ENCODE assay signal across 16 cellular contexts in the genomic region with DNA sequence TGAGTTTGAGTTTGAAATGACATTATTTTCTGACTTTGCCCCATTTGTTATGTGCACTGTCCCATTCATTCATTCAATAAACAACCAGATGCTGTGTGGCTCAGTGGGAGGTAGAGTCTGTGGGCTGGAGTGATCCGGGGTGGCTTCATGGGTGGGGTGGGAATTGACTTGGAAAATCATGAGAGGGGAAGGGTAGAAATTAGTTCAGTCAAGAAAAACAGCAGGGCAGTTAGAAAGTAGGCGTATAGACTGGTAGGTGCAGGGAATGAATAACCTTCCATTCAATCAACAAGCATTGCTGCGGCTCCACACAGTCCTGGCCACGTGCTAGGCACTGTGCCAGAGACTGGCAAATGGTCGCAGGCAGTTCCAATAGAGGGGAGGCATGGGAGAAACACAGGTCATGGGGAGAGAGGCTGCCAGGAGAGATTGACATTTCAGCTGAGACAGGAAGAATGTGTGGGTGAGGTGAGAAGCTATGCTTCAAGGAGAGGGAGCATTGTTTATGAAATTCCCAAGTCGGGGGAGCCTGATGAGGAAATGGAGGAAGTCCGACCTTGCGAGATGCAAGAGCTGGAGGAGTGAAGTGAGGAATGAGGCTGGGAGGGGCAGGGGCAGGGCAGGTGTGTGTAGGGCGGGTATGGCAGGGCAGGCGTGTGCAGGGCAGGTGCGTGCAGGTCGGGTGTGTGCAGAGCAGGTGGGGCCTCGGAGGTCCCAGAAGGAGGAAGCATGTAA. TPM values are rescaled to one million over a fixed set of nuclear protein-coding genes. Genes with fewer than 3 reads are reported as not detected.
DNase-seq lines count a peak whose midpoint lies in the region; ATAC-seq, FAIRE-seq and TF ChIP-seq lines count a peak whose summit lies in the region.
"Had no signal": no experiment of that assay in that cellular context is flagged by ENCODE, and none has a peak within 500 bp of the region (broad histone marks: within the 10 kb centered on the region; RNA-seq: fewer than 3 reads in every experiment).

No MANE protein-coding gene starts in this region.

- peaks cover 0 to 10% of the 10 kb centered on the region in 2 donors for H3K27me3 Mint-ChIP-seq in stimulated activated naive B cell treated with anti-CD40 and anti-IgM and Interleukin-4, amounts not matched to agents 10 μg/mL and 1 μg/mL and 100 μg/mL, for 72 hours
- H3K27me3 Mint-ChIP-seq in chondrocyte (ENCODE audit: low read depth): peaks cover 9% of the 10 kb centered on the region
- peaks cover 12% of the 10 kb centered on the region for H3K27me3 Mint-ChIP-seq in activated CD4-positive, alpha-beta T cell treated with anti-CD3 and anti-CD28 coated beads for 36 hours

- no peak for ATAC-seq in stimulated activated naive B cell treated with anti-CD40 and anti-IgM and Interleukin-4, amounts not matched to agents 10 μg/mL and 1 μg/mL and 100 μg/mL, for 72 hours (replicated peaks)
- ATAC-seq in HG02938 (IDR thresholded peaks at IDR 0.05; ENCODE audit: unreplicated experiment): no peak
- no peak for ATAC-seq in activated CD4-positive, alpha-beta T cell treated with anti-CD3 and anti-CD28 coated beads for 36 hours
- ATAC-seq: A549; HepG2; naive thymus-derived CD4-positive, alpha-beta T cell had no signal

- H3K27me3 ChIP-seq in bronchial epithelial cell (ENCODE audit: control insufficient read depth, insufficient read depth, low read length): peaks cover 3% of the 10 kb centered on the region

- CTCF ChIA-PET in activated CD4-positive, alpha-beta T cell treated with anti-CD3 and anti-CD28 coated beads for 36 hours (lab: Charles Lee): interaction anchor here (0.8 kb wide), 1 partner anchor 117 kb away, joined by 4 read pairs; no protein-coding TSS in a partner anchor

- peaks cover 0 to 4% of the 10 kb centered on the region in 2 donors for H3K9me3 Mint-ChIP-seq in stimulated activated naive B cell treated with anti-CD40 and anti-IgM and Interleukin-4, amounts not matched to agents 10 μg/mL and 1 μg/mL and 100 μg/mL, for 72 hours
- H3K9me3 Mint-ChIP-seq in chondrocyte (ENCODE audit: low read depth): no peaks in the 10 kb centered on the region
- no peaks in the 10 kb centered on the region for H3K9me3 Mint-ChIP-seq in activated CD4-positive, alpha-beta T cell treated with anti-CD3 and anti-CD28 coated beads for 36 hours (ENCODE audit: low read depth)
- H3K9me3 Mint-ChIP-seq: activated CD4-positive, alpha-beta T cell treated with anti-CD3 and anti-CD28 coated beads, Interleukin-2, amount 10 ng/mL, durations not matched to agents 7 days and 5 days had no signal

- H3K9me3 ChIP-seq in kidney (ENCODE audit: control insufficient read depth in 1 of 2, low read length in 2 of 2): no peaks in the 10 kb centered on the region
- H3K9me3 ChIP-seq: A549 had no signal

- peaks cover 25 to 38% of the 10 kb centered on the region in 2 donors for H3K4me1 Mint-ChIP-seq in stimulated activated naive B cell treated with anti-CD40 and anti-IgM and Interleukin-4, amounts not matched to agents 10 μg/mL and 1 μg/mL and 100 μg/mL, for 72 hours
- peaks cover 2% of the 10 kb centered on the region for H3K4me1 Mint-ChIP-seq in chondrocyte (ENCODE audit: low read depth)
- H3K4me1 Mint-ChIP-seq in activated CD4-positive, alpha-beta T cell treated with anti-CD3 and anti-CD28 coated beads for 36 hours: no peaks in the 10 kb centered on the region
- H3K4me1 Mint-ChIP-seq: activated CD4-positive, alpha-beta T cell treated with anti-CD3 and anti-CD28 coated beads, Interleukin-2, amount 10 ng/mL, durations not matched to agents 7 days and 5 days; brain had no signal

- intact Hi-C loops in kidney (cut with DNase I): no loop called here
- intact Hi-C loops in activated CD4-positive, alpha-beta T cell treated with anti-CD3 and anti-CD28 coated beads for 36 hours (cut with DNase I, micrococcal nuclease): no loop called here

- no peak overlapping the region for H3K9ac ChIP-seq in kidney (ENCODE audit: low read length in 2 of 2)

- peak overlapping the region; percentile 20 for H3K27ac Mint-ChIP-seq in stimulated activated naive B cell treated with anti-CD40 and anti-IgM and Interleukin-4, amounts not matched to agents 10 μg/mL and 1 μg/mL and 100 μg/mL, for 72 hours
- no peak overlapping the region for H3K27ac Mint-ChIP-seq in chondrocyte (ENCODE audit: unreplicated experiment)
- no peak overlapping the region for H3K27ac Mint-ChIP-seq in activated CD4-positive, alpha-beta T cell treated with anti-CD3 and anti-CD28 coated beads for 36 hours
- H3K27ac Mint-ChIP-seq: activated CD4-positive, alpha-beta T cell treated with anti-CD3 and anti-CD28 coated beads, Interleukin-2, amount 10 ng/mL, durations not matched to agents 7 days and 5 days; brain; naive thymus-derived CD4-positive, alpha-beta T cell had no signal

- TF ChIP-seq CTCF in bronchial epithelial cell (IDR thresholded peaks at IDR 0.05; ENCODE audit: insufficient read depth, low read length, severe bottlenecking) (no peak), kidney (IDR thresholded peaks at IDR 0.05; ENCODE audit: borderline replicate concordance, extremely low read depth, insufficient read depth) (no peak), chondrocyte (IDR thresholded peaks at IDR 0.05) (no peak)

- peaks cover 3 to 9% of the 10 kb centered on the region in 2 donors for H3K4me1 ChIP-seq in kidney (ENCODE audit: control insufficient read depth in 1 of 2, insufficient read depth in 1 of 2, low read depth in 1 of 2, low read length in 2 of 2)

- no peaks in the 10 kb centered on the region for H3K36me3 Mint-ChIP-seq in stimulated activated naive B cell treated with anti-CD40 and anti-IgM and Interleukin-4, amounts not matched to agents 10 μg/mL and 1 μg/mL and 100 μg/mL, for 72 hours
- H3K36me3 Mint-ChIP-seq in chondrocyte (ENCODE audit: low read depth): no peaks in the 10 kb centered on the region
- H3K36me3 Mint-ChIP-seq in activated CD4-positive, alpha-beta T cell treated with anti-CD3 and anti-CD28 coated beads for 36 hours (ENCODE audit: low read depth): no peaks in the 10 kb centered on the region
- H3K36me3 Mint-ChIP-seq: brain had no signal

- no peak overlapping the region for H3K27ac ChIP-seq in kidney (ENCODE audit: low read depth in 2 of 2, low read length in 2 of 2)
- H3K27ac ChIP-seq: A549 had no signal

- H3K36me3 ChIP-seq in bronchial epithelial cell (ENCODE audit: control insufficient read depth, insufficient read depth, low read length): no peaks in the 10 kb centered on the region
- no peaks in the 10 kb centered on the region for H3K36me3 ChIP-seq in kidney (ENCODE audit: control insufficient read depth in 1 of 2, insufficient read depth in 2 of 2, low read length in 2 of 2)

- H3K4me3 ChIP-seq in bronchial epithelial cell (ENCODE audit: low read depth, low read length): no peak overlapping the region
- H3K4me3 ChIP-seq in kidney (ENCODE audit: low read length in 2 of 2): no peak overlapping the region
- H3K4me3 ChIP-seq: A549, smooth muscle cell had no signal

- POLR2A ChIA-PET in activated CD4-positive, alpha-beta T cell treated with anti-CD3 and anti-CD28 coated beads for 36 hours (lab: Charles Lee): interaction anchor here (0.6 kb wide), 1 partner anchor 186 kb away, joined by 3 read pairs; no protein-coding TSS in a partner anchor

- FAIRE-seq in bronchial epithelial cell (lab: Jason Lieb, UNC): no peak
- FAIRE-seq in kidney (lab: Jason Lieb, UNC): no peak
- FAIRE-seq: A549, endometrium, HepG2 had no signal

- peak; percentile 2 for DNase-seq in NCI-H2171 treated with DMSO at 0.1 percent for 48 hours (lab: John Stamatoyannopoulos, UW)
- no peak for DNase-seq in NCI-H2171 (lab: John Stamatoyannopoulos, UW)
- peak; percentile 79 for DNase-seq in bronchial epithelial cell (ENCODE audit: low read depth)
- DNase-seq in kidney: peak; percentile 78
- DNase-seq in stimulated activated naive B cell treated with anti-CD40 and anti-IgM and Interleukin-4, amounts not matched to agents 10 μg/mL and 1 μg/mL and 100 μg/mL, for 72 hours: no peak
- no peak for DNase-seq in chondrocyte (ENCODE audit: low spot score)
- DNase-seq in activated CD4-positive, alpha-beta T cell treated with anti-CD3 and anti-CD28 coated beads for 36 hours: no peak
- DNase-seq: activated CD4-positive, alpha-beta T cell treated with anti-CD3 and anti-CD28 coated beads, Interleukin-2, amount 10 ng/mL, durations not matched to agents 7 days and 5 days; naive thymus-derived CD4-positive, alpha-beta T cell; NCI-H146 had no signal

- no peak overlapping the region for H3K4me3 Mint-ChIP-seq in stimulated activated naive B cell treated with anti-CD40 and anti-IgM and Interleukin-4, amounts not matched to agents 10 μg/mL and 1 μg/mL and 100 μg/mL, for 72 hours
- no peak overlapping the region for H3K4me3 Mint-ChIP-seq in chondrocyte (ENCODE audit: unreplicated experiment)
- no peak overlapping the region for H3K4me3 Mint-ChIP-seq in activated CD4-positive, alpha-beta T cell treated with anti-CD3 and anti-CD28 coated beads for 36 hours
- H3K4me3 Mint-ChIP-seq: activated CD4-positive, alpha-beta T cell treated with anti-CD3 and anti-CD28 coated beads, Interleukin-2, amount 10 ng/mL, durations not matched to agents 7 days and 5 days; brain; naive thymus-derived CD4-positive, alpha-beta T cell had no signal

RNA-seq across cellular contexts. Expression of a gene that starts 54.5 kb away (rescaled TPM):
- total RNA-seq in bronchial epithelial cell: 1.8 and 2.0 TPM in 2 replicates
- total RNA-seq in kidney: 3.3 TPM
- 0.77 TPM for polyA plus RNA-seq in kidney (ENCODE audit: insufficient read depth, low read depth, low replicate concordance)
- 1.9 to 2.8 TPM (median 1.9 TPM) in 3 replicates for total RNA-seq in chondrocyte
- 1 to 10 TPM; 4.8 to 4.9 TPM for total RNA-seq in activated CD4-positive, alpha-beta T cell treated with anti-CD3 and anti-CD28 coated beads for 36 hours

Comparison
In these comparisons a context has a peak if more than half of its experiments do, and no peak if none do; other contexts are left out.
1. DNase-seq: peak in NCI-H2171 treated with DMSO at 0.1 percent for 48 hours (single experiment), bronchial epithelial cell (single experiment) and kidney (single experiment); none in NCI-H2171 (single experiment), stimulated activated naive B cell treated with anti-CD40 and anti-IgM and Interleukin-4, amounts not matched to agents 10 μg/mL and 1 μg/mL and 100 μg/mL, for 72 hours (single experiment), chondrocyte (single experiment) and activated CD4-positive, alpha-beta T cell treated with anti-CD3 and anti-CD28 coated beads for 36 hours (single experiment).